8 cellular contexts compared by ENCODE assay signal in genomic region chr20:63957004-63957689, GRCh38.
DNase-seq lines count a peak whose midpoint lies in the region; FAIRE-seq and TF ChIP-seq lines count a peak whose summit lies in the region.

No MANE protein-coding gene starts in this region.

- no peak for TF ChIP-seq CTCF in neutrophil (IDR thresholded peaks at IDR 0.05)

- H3K4me1 ChIP-seq in HUES48 (ENCODE audit: control insufficient read depth, insufficient read depth, low read length) (peaks cover 17% of the 10 kb centered on the region; the same call in 1 of the 2 replicates), neutrophil (ENCODE audit: control insufficient read depth in 1 of 2, insufficient read depth in 1 of 2, low read depth in 1 of 2, low read length in 1 of 2) (peaks cover 36 to 41% of the 10 kb centered on the region in 2 experiments)

- H3K36me3 ChIP-seq in HUES48 (ENCODE audit: control insufficient read depth, insufficient read depth, low read length) = peaks cover 30% of the 10 kb centered on the region
- H3K36me3 ChIP-seq in neutrophil = peaks cover under 1% of the 10 kb centered on the region

- H3K9me3 ChIP-seq in HUES48 (ENCODE audit: control insufficient read depth, insufficient read depth, low read length) (no peaks in the 10 kb centered on the region), neutrophil (no peaks in the 10 kb centered on the region)

- peak overlapping the region; percentile 75 for H3K9ac ChIP-seq in HUES48 (ENCODE audit: low read depth, low read length)

- no peak for FAIRE-seq in urothelium cell line (lab: Jason Lieb, UNC)

- H3K27ac ChIP-seq in HUES48 (ENCODE audit: low read depth, low read length) = peak overlapping the region; percentile 93
- peak overlapping the region; percentile 23 for H3K27ac ChIP-seq in neutrophil

- H3K27me3 ChIP-seq in HUES48 (ENCODE audit: control insufficient read depth, insufficient read depth, low read length) (no peaks in the 10 kb centered on the region), neutrophil (peaks cover 7% of the 10 kb centered on the region)

- DNase-seq in NCI-H2107 treated with DMSO at 0.1 percent for 48 hours (lab: John Stamatoyannopoulos, UW; ENCODE audit: unreplicated experiment) (peak; percentile 66), NCI-H2107 (lab: John Stamatoyannopoulos, UW) (no peak), RKO (ENCODE audit: low spot score) (peak; percentile 86), foreskin melanocyte (peak; percentile 51), urothelium cell line (ENCODE audit: low spot score) (peak; percentile 79)
- DNase-seq in activated gamma-delta T cell treated with anti-CD3 and anti-CD28 coated beads, Interleukin-2, amount 50 U/mL, for 16 hours (ENCODE audit: low read depth) = peak; percentile 59

- peak overlapping the region; percentile 73 for H3K4me3 ChIP-seq in HUES48 (ENCODE audit: low read depth, low read length)
- H3K4me3 ChIP-seq in neutrophil (ENCODE audit: low read depth in 1 of 2, low read length in 1 of 2) = peak overlapping the region; percentile 82 to 83
